Comparison of ENCODE assay signal across 8 cellular contexts in the genomic region with DNA sequence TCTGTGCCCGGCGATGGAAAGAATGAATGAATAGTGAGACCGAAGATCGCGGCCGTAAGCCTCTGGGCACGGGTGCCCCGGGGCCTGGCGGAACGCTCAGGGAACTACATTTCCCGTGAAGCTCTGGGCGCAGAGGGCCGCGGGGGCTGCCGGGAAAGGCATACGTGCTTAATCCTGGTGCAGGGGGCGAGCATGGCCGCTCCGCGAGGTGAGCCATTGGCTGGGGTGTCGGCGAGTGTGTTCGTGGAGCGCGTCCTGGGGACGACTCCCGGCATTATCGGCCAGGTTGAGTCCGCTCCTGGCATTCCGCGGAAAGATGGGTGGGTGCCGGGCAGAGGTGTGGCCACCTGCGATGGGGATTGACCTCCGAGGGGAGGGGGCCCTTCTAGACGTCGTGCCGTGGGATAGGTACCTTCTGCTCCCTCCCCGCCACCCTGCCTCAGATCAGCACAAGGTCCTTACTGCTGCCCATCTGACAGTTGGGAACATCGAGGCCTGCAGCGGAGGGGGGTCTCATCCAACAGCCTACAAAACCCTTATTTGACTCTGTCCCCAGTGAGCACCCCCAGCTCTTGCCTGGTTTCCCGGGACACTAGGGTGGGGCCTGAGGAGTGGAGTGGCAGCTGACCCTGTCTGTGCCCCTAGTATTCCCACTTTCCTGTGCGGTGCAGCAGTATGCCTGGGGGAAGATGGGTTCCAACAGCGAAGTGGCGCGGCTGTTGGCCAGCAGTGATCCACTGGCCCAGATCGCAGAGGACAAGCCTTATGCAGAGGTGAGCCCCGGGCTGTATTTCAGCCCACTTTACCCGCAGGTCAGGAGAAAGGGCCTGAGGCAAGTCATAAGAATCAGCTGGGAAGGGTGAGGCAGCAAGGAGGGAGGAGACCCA. TPM values are rescaled to one million over a fixed set of nuclear protein-coding genes. Genes with fewer than 3 reads are reported as not detected.
DNase-seq lines count a peak whose midpoint lies in the region; ATAC-seq, FAIRE-seq and TF ChIP-seq lines count a peak whose summit lies in the region.

Gene MPI, plus strand, starts transcription at position 161 of the 887 bp plus-strand sequence. Its CDS starts 32 bp downstream, at position 193.

- H3K27ac Mint-ChIP-seq in CD8-positive, alpha-beta T cell: peak within 1 kb of the TSS; percentile 88

- H2AFZ ChIP-seq in OCI-LY3 (ENCODE audit: low read depth, low read length): peak within 1 kb of the TSS; percentile 90

- TF ChIP-seq CTCF in CD8-positive, alpha-beta T cell (IDR thresholded peaks at IDR 0.05): no peak
- no peak for TF ChIP-seq CTCF in OCI-LY3 (IDR thresholded peaks at IDR 0.05; ENCODE audit: low read depth, low read length)

- H3K4me3 ChIP-seq in CD8-positive, alpha-beta T cell (ENCODE audit: low read depth, low read length): peak within 1 kb of the TSS; percentile 82
- peak within 1 kb of the TSS; percentile 85 for H3K4me3 ChIP-seq in OCI-LY3 (ENCODE audit: low read length)
- peak within 1 kb of the TSS; percentile 96 for H3K4me3 ChIP-seq in mesodermal cell (ENCODE audit: extremely low read depth, insufficient read depth, low read length, poor library complexity, severe bottlenecking)

- in situ Hi-C loops in endometrial microvascular endothelial cells (cut with HindIII; ENCODE audit: inconsistent ontology term, low pct_unique_long_range_greater_than_20kb, low sequenced_read_pairs): no loop called here

- peaks cover 23% of the 10 kb centered on the region for H3K36me3 Mint-ChIP-seq in CD8-positive, alpha-beta T cell

- H3K4me1 Mint-ChIP-seq in CD8-positive, alpha-beta T cell (ENCODE audit: low read depth): peaks cover 46% of the 10 kb centered on the region

- peak within 1 kb of the TSS; percentile 79 for H3K27ac ChIP-seq in CD8-positive, alpha-beta T cell (ENCODE audit: low read depth, low read length)
- H3K27ac ChIP-seq in OCI-LY3 (ENCODE audit: low read length) (peak within 1 kb of the TSS; percentile 92), mesodermal cell (ENCODE audit: low read depth, low read length, severe bottlenecking) (peak within 1 kb of the TSS; percentile 57)

- CTCF ChIA-PET in CD8-positive, alpha-beta T cell (lab: Charles Lee): interaction anchor here (1.1 to 4.0 kb wide), 3 partner anchors 11 to 91 kb away, joined by 3 to 28 read pairs (median 3); no protein-coding TSS in a partner anchor

- peak; percentile 54 for FAIRE-seq in HTR-8/SVneo (lab: Jason Lieb, UNC)

- H3K36me3 ChIP-seq in CD8-positive, alpha-beta T cell (ENCODE audit: insufficient read depth, low read length): no peaks in the 10 kb centered on the region
- H3K36me3 ChIP-seq in OCI-LY3 (replicated peaks; ENCODE audit: low read depth, low read length): peaks cover 26% of the 10 kb centered on the region
- H3K36me3 ChIP-seq in mesodermal cell (ENCODE audit: control insufficient read depth, insufficient read depth, low read length): peaks cover 28% of the 10 kb centered on the region

- H3K79me2 ChIP-seq in OCI-LY3 (ENCODE audit: low read length): peaks cover 38% of the 10 kb centered on the region

- peak within 1 kb of the TSS; percentile 98 for H3K4me2 ChIP-seq in OCI-LY3 (ENCODE audit: low read length)

- ATAC-seq in CD8-positive, alpha-beta T cell: peak; percentile 95
- peak; percentile 93 for ATAC-seq in GM19455 (IDR thresholded peaks at IDR 0.05; ENCODE audit: unreplicated experiment)

- intact Hi-C loops in CD8-positive, alpha-beta T cell (cut with DNase I, micrococcal nuclease): loop anchor here (1.0 to 5.0 kb wide), 7 partner anchors 11 to 132 kb away; partner anchors contain the start of genes COX5A (in 2 of the 2), FAM219B (in 2 of the 2), SCAMP2 (in 2 of the 2) and ULK3 (in 2 of the 2)

- no peaks in the 10 kb centered on the region for H3K9me3 Mint-ChIP-seq in CD8-positive, alpha-beta T cell

- 1 to 2% methylated on average over 37 to 44 of the region's 48 CpGs for WGBS in mesodermal cell (ENCODE audit: insufficient coverage in 2 of 2), 2 experiments

- H3K9ac ChIP-seq in OCI-LY3 (ENCODE audit: low read length): peak within 1 kb of the TSS; percentile 93

- POLR2A ChIA-PET in CD8-positive, alpha-beta T cell (lab: Charles Lee): interaction anchor here (1.4 to 1.9 kb wide), 4 partner anchors 11 to 47 kb away, joined by 3 to 7 read pairs (median 6); partner anchors contain the start of genes FAM219B and ULK3

- no peaks in the 10 kb centered on the region for H4K20me1 ChIP-seq in OCI-LY3 (ENCODE audit: insufficient read depth, low read length)

- H3K4me3 Mint-ChIP-seq in CD8-positive, alpha-beta T cell: peak within 1 kb of the TSS; percentile 92

- H3K27me3 ChIP-seq in CD8-positive, alpha-beta T cell (ENCODE audit: insufficient read depth, low read length): no peaks in the 10 kb centered on the region
- no peaks in the 10 kb centered on the region for H3K27me3 ChIP-seq in OCI-LY3 (ENCODE audit: low read depth, low read length)

- peak; percentile 66 to 88 (median 82) for DNase-seq in CD8-positive, alpha-beta T cell
- DNase-seq in HTR-8/SVneo (ENCODE audit: insufficient read length, low spot score): peak; percentile 95
- DNase-seq in activated CD8-positive, alpha-beta memory T cell treated with anti-CD3 and anti-CD28 coated beads, Interleukin-2, amount 50 U/mL, for 4 hours: peak; percentile 86
- DNase-seq in stimulated activated CD8-positive, alpha-beta memory T cell treated with anti-CD3 and anti-CD28 coated beads, Interleukin-15, amount 100 ng/mL, for 24 hours (ENCODE audit: low read depth): peak; percentile 63

- no peaks in the 10 kb centered on the region for H3K27me3 Mint-ChIP-seq in CD8-positive, alpha-beta T cell (ENCODE audit: low read depth)

- peaks cover 39% of the 10 kb centered on the region for H3K4me1 ChIP-seq in CD8-positive, alpha-beta T cell (ENCODE audit: insufficient read depth, low read length)
- H3K4me1 ChIP-seq in OCI-LY3 (ENCODE audit: low read length) (peaks cover 48% of the 10 kb centered on the region), mesodermal cell (ENCODE audit: control insufficient read depth, insufficient read depth, low read length, poor library complexity, severe bottlenecking) (peaks cover 14% of the 10 kb centered on the region)

- no peaks in the 10 kb centered on the region for H3K9me3 ChIP-seq in CD8-positive, alpha-beta T cell (ENCODE audit: low read length)
- H3K9me3 ChIP-seq in OCI-LY3 (ENCODE audit: insufficient read depth, low read length): no peaks in the 10 kb centered on the region
- H3K9me3 ChIP-seq in mesodermal cell (ENCODE audit: control insufficient read depth, low read length): no peaks in the 10 kb centered on the region

RNA-seq across cellular contexts. Expression of gene MPI, which starts in this region (rescaled TPM):
- total RNA-seq in CD8-positive, alpha-beta T cell: 10 to 100 TPM; 18.3 to 19.9 TPM
- total RNA-seq in endometrial microvascular endothelial cells (ENCODE audit: inconsistent ontology term): 48.7 TPM
- 29.0 TPM for polyA plus RNA-seq in mesodermal cell (2013, experiment 1 of 2)
- 23.3 TPM for polyA plus RNA-seq in mesodermal cell (2013, experiment 2 of 2)

Comparison
In these comparisons a context has a peak if more than half of its experiments do, and no peak if none do; other contexts are left out.
1. Peak in every context shown above with its lines: DNase-seq, ATAC-seq, H3K4me3 ChIP-seq and H3K27ac ChIP-seq.